Comparison of ENCODE assay signal across 19 cellular contexts in the genomic region with DNA sequence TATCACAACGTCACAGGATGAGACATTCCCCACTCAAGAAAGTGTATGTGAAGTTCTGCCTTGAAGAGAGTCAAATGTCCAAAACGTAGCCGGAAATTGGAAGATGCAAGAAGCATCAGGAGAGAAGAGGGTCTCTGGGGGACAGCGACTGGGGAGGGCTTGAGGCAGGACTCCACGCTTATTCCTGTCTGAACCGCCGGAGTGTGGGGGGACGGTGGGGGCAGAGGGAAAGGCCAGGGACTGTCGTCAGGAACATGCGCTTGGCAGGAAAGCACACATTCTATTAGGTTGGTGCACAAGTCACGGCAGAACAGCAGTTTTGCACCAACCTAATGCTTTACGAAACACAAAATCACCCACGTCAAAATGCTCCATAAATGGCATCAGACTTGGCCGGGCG.
"Had no signal": no experiment of that assay in that cellular context is flagged by ENCODE, and none has a peak within 500 bp of the region (broad histone marks: within the 10 kb centered on the region; RNA-seq: fewer than 3 reads in every experiment).

No MANE protein-coding gene starts in this region.

- H3K36me3 Mint-ChIP-seq: naive B cell had no signal

- H3K4me3 Mint-ChIP-seq: effector memory CD8-positive, alpha-beta T cell; nephron progenitor cell had no signal

- H3K27ac Mint-ChIP-seq: effector memory CD8-positive, alpha-beta T cell; memory B cell; nephron progenitor cell had no signal

- H3K27me3 Mint-ChIP-seq: effector memory CD8-positive, alpha-beta T cell; memory B cell; naive B cell had no signal

- H3K9me3 ChIP-seq: esophagus muscularis mucosa, gastrocnemius medialis, lower lobe of right lung, sigmoid colon, testis, upper lobe of right lung, vagina had no signal

- ATAC-seq: effector memory CD8-positive, alpha-beta T cell; gastrocnemius medialis had no signal

- DNase-seq: cortex of kidney; effector memory CD8-positive, alpha-beta T cell; gastrocnemius medialis; glutamatergic neuron; islet precursor cell; left cardiac atrium; left ventricle myocardium inferior; lower lobe of right lung; midbrain; naive B cell; nephron progenitor cell; sigmoid colon; stimulated activated CD4-positive, alpha-beta T cell treated with anti-CD3 and anti-CD28 coated beads, Interleukin-2, amount 100 ng/mL, for 24 hours; stimulated activated naive CD4-positive, alpha-beta T cell treated with Interleukin-2 at 50 U/mL for 16 hours had no signal
